In genomic region chr2:74181739-74182138, GRCh38 we compare ENCODE assay signal across 10 cellular contexts. TPM values are rescaled to one million over a fixed set of nuclear protein-coding genes. Genes with fewer than 3 reads are reported as not detected.
A peak's percentile ranks its signal among the peaks of the same experiment; 100 is the strongest.
DNase-seq lines count a peak whose midpoint lies in the region; ATAC-seq and TF ChIP-seq lines count a peak whose summit lies in the region.
"Had no signal": no experiment of that assay in that cellular context is flagged by ENCODE, and none has a peak within 500 bp of the region (broad histone marks: within the 10 kb centered on the region; RNA-seq: fewer than 3 reads in every experiment).

No MANE protein-coding gene starts in this region.

- peaks cover 12% of the 10 kb centered on the region for H3F3A ChIP-seq in neural progenitor cell (ENCODE audit: low read depth)

- H3K79me2 ChIP-seq in neural progenitor cell (ENCODE audit: low read depth), result peaks cover 18% of the 10 kb centered on the region

- in situ Hi-C loops in brain microvascular endothelial cell (cut with HindIII; ENCODE audit: low pct_ligation_motif_present, low sequenced_read_pairs), result no loop called here

- peaks cover 45% of the 10 kb centered on the region for H3K4me1 Mint-ChIP-seq in activated T-helper 1 cell treated with anti-CD3 and anti-CD28 coated beads, Interleukin-12 subunit alpha, Interleukin-12 subunit beta, Interleukin-2, Interleukin-4 antibody, amounts not matched to agents 30 ng/mL and 10 ng/mL and 1 ng/mL, durations not matched to agents 14 hours and 24 hours and 36 hours (ENCODE audit: low read depth)
- H3K4me1 Mint-ChIP-seq in neural progenitor cell, result peaks cover 7% of the 10 kb centered on the region
- peaks cover 33% of the 10 kb centered on the region for H3K4me1 Mint-ChIP-seq in activated CD4-positive, alpha-beta T cell treated with anti-CD3 and anti-CD28 coated beads for 36 hours

- DNase-seq in CD1c-positive myeloid dendritic cell (ENCODE audit: extremely low spot score), result peak; percentile 97
- peak; percentile 30 for DNase-seq in LHCN-M2 (ENCODE audit: low read depth)
- no peak for DNase-seq in activated T-helper 1 cell treated with anti-CD3 and anti-CD28 coated beads, Interleukin-12 subunit alpha, Interleukin-12 subunit beta, Interleukin-2, Interleukin-4 antibody, amounts not matched to agents 30 ng/mL and 10 ng/mL and 1 ng/mL, durations not matched to agents 14 hours and 24 hours and 36 hours (ENCODE audit: low spot score)
- DNase-seq in neural progenitor cell (ENCODE audit: low spot score), result no peak
- DNase-seq in NCI-H1105 treated with DMSO at 0.1 percent for 48 hours (lab: John Stamatoyannopoulos, UW), result no peak
- no peak for DNase-seq in brain microvascular endothelial cell
- no peak for DNase-seq in activated CD4-positive, alpha-beta T cell treated with anti-CD3 and anti-CD28 coated beads for 36 hours
- DNase-seq: left cardiac atrium had no signal

- peak overlapping the region; percentile 84 for H3K27ac Mint-ChIP-seq in activated T-helper 1 cell treated with anti-CD3 and anti-CD28 coated beads, Interleukin-12 subunit alpha, Interleukin-12 subunit beta, Interleukin-2, Interleukin-4 antibody, amounts not matched to agents 30 ng/mL and 10 ng/mL and 1 ng/mL, durations not matched to agents 14 hours and 24 hours and 36 hours
- no peak overlapping the region for H3K27ac Mint-ChIP-seq in neural progenitor cell
- no peak overlapping the region for H3K27ac Mint-ChIP-seq in activated CD4-positive, alpha-beta T cell treated with anti-CD3 and anti-CD28 coated beads for 36 hours

- H2AFZ ChIP-seq in neural progenitor cell (replicated peaks), result peak overlapping the region; percentile 94

- H3K27ac ChIP-seq in neural progenitor cell, result no peak overlapping the region
- no peak overlapping the region for H3K27ac ChIP-seq in brain microvascular endothelial cell

- no peaks in the 10 kb centered on the region for H3K9me3 ChIP-seq in neural progenitor cell (ENCODE audit: low read depth)
- H3K9me3 ChIP-seq: tibial nerve had no signal

- intact Hi-C loops in activated T-helper 1 cell treated with anti-CD3 and anti-CD28 coated beads, Interleukin-12 subunit alpha, Interleukin-12 subunit beta, Interleukin-2, Interleukin-4 antibody, amounts not matched to agents 30 ng/mL and 10 ng/mL and 1 ng/mL, durations not matched to agents 14 hours and 24 hours and 36 hours (cut with micrococcal nuclease), result loop anchor here (10.0 kb wide), 1 partner anchor 653 kb away; the partner anchor contains the start of gene HK2
- intact Hi-C loops in activated CD4-positive, alpha-beta T cell treated with anti-CD3 and anti-CD28 coated beads for 36 hours (cut with DNase I, micrococcal nuclease), result no loop called here

- TF ChIP-seq CTCF in neural progenitor cell (IDR thresholded peaks at IDR 0.05) (no peak), brain microvascular endothelial cell (IDR thresholded peaks at IDR 0.05; ENCODE audit: low read depth, low read length, missing control alignments) (no peak)

- CTCF ChIA-PET in activated CD4-positive, alpha-beta T cell treated with anti-CD3 and anti-CD28 coated beads for 36 hours (lab: Charles Lee), result interaction anchor here (0.7 to 1.3 kb wide), 6 partner anchors 9 to 361 kb away, joined by 3 to 4 read pairs (median 3); no protein-coding TSS in a partner anchor

- H3K36me3 Mint-ChIP-seq in activated T-helper 1 cell treated with anti-CD3 and anti-CD28 coated beads, Interleukin-12 subunit alpha, Interleukin-12 subunit beta, Interleukin-2, Interleukin-4 antibody, amounts not matched to agents 30 ng/mL and 10 ng/mL and 1 ng/mL, durations not matched to agents 14 hours and 24 hours and 36 hours (ENCODE audit: low read depth), result peaks cover 6% of the 10 kb centered on the region
- H3K36me3 Mint-ChIP-seq in neural progenitor cell, result peaks cover 3% of the 10 kb centered on the region
- peaks cover 6% of the 10 kb centered on the region for H3K36me3 Mint-ChIP-seq in activated CD4-positive, alpha-beta T cell treated with anti-CD3 and anti-CD28 coated beads for 36 hours (ENCODE audit: low read depth)

- H4K20me1 ChIP-seq in neural progenitor cell (ENCODE audit: low read depth), result peaks cover 14% of the 10 kb centered on the region

- H3K27me3 Mint-ChIP-seq in activated T-helper 1 cell treated with anti-CD3 and anti-CD28 coated beads, Interleukin-12 subunit alpha, Interleukin-12 subunit beta, Interleukin-2, Interleukin-4 antibody, amounts not matched to agents 30 ng/mL and 10 ng/mL and 1 ng/mL, durations not matched to agents 14 hours and 24 hours and 36 hours (ENCODE audit: insufficient read depth), result no peaks in the 10 kb centered on the region
- peaks cover 4% of the 10 kb centered on the region for H3K27me3 Mint-ChIP-seq in neural progenitor cell (ENCODE audit: insufficient read depth, low read depth)
- no peaks in the 10 kb centered on the region for H3K27me3 Mint-ChIP-seq in activated CD4-positive, alpha-beta T cell treated with anti-CD3 and anti-CD28 coated beads for 36 hours

- no peaks in the 10 kb centered on the region for H3K27me3 ChIP-seq in neural progenitor cell
- no peaks in the 10 kb centered on the region for H3K27me3 ChIP-seq in brain microvascular endothelial cell (replicated peaks)
- H3K27me3 ChIP-seq: tibial nerve had no signal

- H3K36me3 ChIP-seq in neural progenitor cell (peaks cover 6% of the 10 kb centered on the region), brain microvascular endothelial cell (replicated peaks) (no peaks in the 10 kb centered on the region)
- H3K36me3 ChIP-seq: tibial nerve had no signal

- no peak overlapping the region for H3K9ac ChIP-seq in neural progenitor cell

- peak; percentile 26 for ATAC-seq in GM21367 (IDR thresholded peaks at IDR 0.05; ENCODE audit: unreplicated experiment)
- ATAC-seq in activated CD4-positive, alpha-beta T cell treated with anti-CD3 and anti-CD28 coated beads for 36 hours, result no peak

- POLR2A ChIA-PET in activated CD4-positive, alpha-beta T cell treated with anti-CD3 and anti-CD28 coated beads for 36 hours (lab: Charles Lee), result interaction anchor here (0.5 to 1.2 kb wide), 3 partner anchors 17 to 19 kb away, joined by 3 to 8 read pairs (median 3); no protein-coding TSS in a partner anchor

- H3K4me1 ChIP-seq in neural progenitor cell, result peaks cover 7% of the 10 kb centered on the region

- peaks cover 5% of the 10 kb centered on the region for H3K9me3 Mint-ChIP-seq in activated T-helper 1 cell treated with anti-CD3 and anti-CD28 coated beads, Interleukin-12 subunit alpha, Interleukin-12 subunit beta, Interleukin-2, Interleukin-4 antibody, amounts not matched to agents 30 ng/mL and 10 ng/mL and 1 ng/mL, durations not matched to agents 14 hours and 24 hours and 36 hours
- H3K9me3 Mint-ChIP-seq in neural progenitor cell, result peaks cover 3% of the 10 kb centered on the region
- H3K9me3 Mint-ChIP-seq in activated CD4-positive, alpha-beta T cell treated with anti-CD3 and anti-CD28 coated beads for 36 hours (ENCODE audit: low read depth), result no peaks in the 10 kb centered on the region

- H3K4me3 ChIP-seq in neural progenitor cell (no peak overlapping the region), brain microvascular endothelial cell (ENCODE audit: low read depth, low read length) (no peak overlapping the region)
- H3K4me3 ChIP-seq: tibial nerve had no signal

- peak overlapping the region; percentile 32 for H3K4me3 Mint-ChIP-seq in activated T-helper 1 cell treated with anti-CD3 and anti-CD28 coated beads, Interleukin-12 subunit alpha, Interleukin-12 subunit beta, Interleukin-2, Interleukin-4 antibody, amounts not matched to agents 30 ng/mL and 10 ng/mL and 1 ng/mL, durations not matched to agents 14 hours and 24 hours and 36 hours
- H3K4me3 Mint-ChIP-seq in neural progenitor cell, result no peak overlapping the region
- no peak overlapping the region for H3K4me3 Mint-ChIP-seq in activated CD4-positive, alpha-beta T cell treated with anti-CD3 and anti-CD28 coated beads for 36 hours

- no peak overlapping the region for H3K4me2 ChIP-seq in neural progenitor cell

RNA-seq across cellular contexts. Expression of gene MOB1A, which starts 3.1 kb away (rescaled TPM):
- total RNA-seq in LHCN-M2 (2014; rRNA removed) (113 and 131 TPM in 2 replicates), neural progenitor cell (ENCODE audit: low replicate concordance) (125 and 163 TPM in 2 replicates)
- 27.2 TPM for polyA plus RNA-seq in LHCN-M2 (2012)
- 207 and 221 TPM in 2 replicates for total RNA-seq in activated T-helper 1 cell treated with anti-CD3 and anti-CD28 coated beads, Interleukin-12 subunit alpha, Interleukin-12 subunit beta, Interleukin-2, Interleukin-4 antibody, amounts not matched to agents 30 ng/mL and 10 ng/mL and 1 ng/mL, durations not matched to agents 14 hours and 24 hours and 36 hours
- 100 to 1,000 TPM in 1 of 2 experiments, 10 to 100 TPM in 1; 96.6 to 149 TPM for total RNA-seq in activated CD4-positive, alpha-beta T cell treated with anti-CD3 and anti-CD28 coated beads for 36 hours

RNA-seq across cellular contexts. Expression of gene MTHFD2, which starts 16.7 kb away (rescaled TPM):
- total RNA-seq in LHCN-M2 (2014; rRNA removed) (59.0 and 60.1 TPM in 2 replicates), neural progenitor cell (ENCODE audit: low replicate concordance) (79.5 and 101 TPM in 2 replicates)
- 32.7 TPM for polyA plus RNA-seq in LHCN-M2 (2012)
- 437 and 457 TPM in 2 replicates for total RNA-seq in activated T-helper 1 cell treated with anti-CD3 and anti-CD28 coated beads, Interleukin-12 subunit alpha, Interleukin-12 subunit beta, Interleukin-2, Interleukin-4 antibody, amounts not matched to agents 30 ng/mL and 10 ng/mL and 1 ng/mL, durations not matched to agents 14 hours and 24 hours and 36 hours
- 100 to 1,000 TPM; 411 to 453 TPM for total RNA-seq in activated CD4-positive, alpha-beta T cell treated with anti-CD3 and anti-CD28 coated beads for 36 hours

RNA-seq across cellular contexts. Expression of gene BOLA3, which starts 34.0 kb away (rescaled TPM):
- total RNA-seq in LHCN-M2 (2014; rRNA removed) (92.3 and 116 TPM in 2 replicates), neural progenitor cell (ENCODE audit: low replicate concordance) (56.2 and 76.5 TPM in 2 replicates)
- polyA plus RNA-seq in LHCN-M2 (2012), result 76.9 TPM
- 94.2 and 98.2 TPM in 2 replicates for total RNA-seq in activated T-helper 1 cell treated with anti-CD3 and anti-CD28 coated beads, Interleukin-12 subunit alpha, Interleukin-12 subunit beta, Interleukin-2, Interleukin-4 antibody, amounts not matched to agents 30 ng/mL and 10 ng/mL and 1 ng/mL, durations not matched to agents 14 hours and 24 hours and 36 hours
- 100 to 1,000 TPM; 119 to 130 TPM for total RNA-seq in activated CD4-positive, alpha-beta T cell treated with anti-CD3 and anti-CD28 coated beads for 36 hours

Comparison
In these comparisons a context has a peak if more than half of its experiments do, and no peak if none do; other contexts are left out.
1. DNase-seq: peak in CD1c-positive myeloid dendritic cell (single experiment) and LHCN-M2 (single experiment); none in activated T-helper 1 cell treated with anti-CD3 and anti-CD28 coated beads, Interleukin-12 subunit alpha, Interleukin-12 subunit beta, Interleukin-2, Interleukin-4 antibody, amounts not matched to agents 30 ng/mL and 10 ng/mL and 1 ng/mL, durations not matched to agents 14 hours and 24 hours and 36 hours (single experiment), neural progenitor cell (single experiment), NCI-H1105 treated with DMSO at 0.1 percent for 48 hours (single experiment), brain microvascular endothelial cell (single experiment) and activated CD4-positive, alpha-beta T cell treated with anti-CD3 and anti-CD28 coated beads for 36 hours (single experiment).